Comparison of ENCODE assay signal across 8 cellular contexts in the genomic region with DNA sequence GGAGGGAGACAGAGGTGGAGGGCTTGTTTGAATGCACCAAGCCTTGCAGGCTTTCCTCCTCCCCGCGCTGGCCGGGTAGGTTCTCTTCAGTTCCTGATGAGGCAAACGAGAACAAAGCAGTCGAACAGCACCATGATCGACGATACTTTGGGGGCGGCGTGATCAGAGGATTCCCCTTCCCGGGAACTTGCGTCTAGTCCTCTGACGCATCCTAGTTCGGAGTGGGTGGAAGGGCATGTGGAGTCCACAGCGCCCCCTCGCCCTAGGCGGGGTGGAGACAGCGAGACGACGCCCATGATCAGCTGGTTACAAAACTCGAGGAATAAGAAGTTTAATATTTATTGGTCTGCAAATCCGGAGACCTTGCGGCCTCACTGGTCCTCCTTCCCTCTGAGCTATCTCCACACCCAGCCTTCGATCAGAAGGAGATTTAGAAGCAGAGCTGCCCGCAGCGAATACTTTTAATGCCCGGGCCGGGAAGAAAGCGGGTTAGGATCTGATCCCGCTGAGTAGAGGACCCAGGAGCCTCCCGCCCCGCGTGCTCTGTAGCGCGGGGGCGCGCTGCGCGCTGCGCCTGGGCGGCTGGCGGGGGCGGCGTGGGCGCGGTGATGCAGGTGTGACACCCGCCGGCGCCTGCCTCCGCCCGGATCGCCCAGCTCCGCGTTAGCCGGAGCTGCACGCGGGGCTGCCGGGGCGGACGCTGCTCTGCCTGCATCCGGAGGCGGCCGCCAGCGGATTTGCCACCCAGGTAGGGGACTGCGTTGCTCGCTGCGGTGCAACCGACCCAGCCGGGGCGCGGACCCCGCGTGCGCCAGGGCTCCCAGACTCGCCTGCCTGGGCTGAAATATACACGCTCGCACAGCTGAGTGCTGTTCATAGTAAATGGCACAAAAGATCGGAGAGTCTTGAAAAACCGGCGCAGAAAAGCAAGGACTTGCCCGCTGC. TPM values are rescaled to one million over a fixed set of nuclear protein-coding genes. Genes with fewer than 3 reads are reported as not detected.
A peak's percentile ranks its signal among the peaks of the same experiment; 100 is the strongest.
DNase-seq lines count a peak whose midpoint lies in the region; ATAC-seq, FAIRE-seq and TF ChIP-seq lines count a peak whose summit lies in the region.

A gene with protein sequence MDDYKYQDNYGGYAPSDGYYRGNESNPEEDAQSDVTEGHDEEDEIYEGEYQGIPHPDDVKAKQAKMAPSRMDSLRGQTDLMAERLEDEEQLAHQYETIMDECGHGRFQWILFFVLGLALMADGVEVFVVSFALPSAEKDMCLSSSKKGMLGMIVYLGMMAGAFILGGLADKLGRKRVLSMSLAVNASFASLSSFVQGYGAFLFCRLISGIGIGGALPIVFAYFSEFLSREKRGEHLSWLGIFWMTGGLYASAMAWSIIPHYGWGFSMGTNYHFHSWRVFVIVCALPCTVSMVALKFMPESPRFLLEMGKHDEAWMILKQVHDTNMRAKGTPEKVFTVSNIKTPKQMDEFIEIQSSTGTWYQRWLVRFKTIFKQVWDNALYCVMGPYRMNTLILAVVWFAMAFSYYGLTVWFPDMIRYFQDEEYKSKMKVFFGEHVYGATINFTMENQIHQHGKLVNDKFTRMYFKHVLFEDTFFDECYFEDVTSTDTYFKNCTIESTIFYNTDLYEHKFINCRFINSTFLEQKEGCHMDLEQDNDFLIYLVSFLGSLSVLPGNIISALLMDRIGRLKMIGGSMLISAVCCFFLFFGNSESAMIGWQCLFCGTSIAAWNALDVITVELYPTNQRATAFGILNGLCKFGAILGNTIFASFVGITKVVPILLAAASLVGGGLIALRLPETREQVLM (plus strand): TSS at position 642 of the 945 bp plus-strand sequence. CDS start 126,007 bp downstream, outside the sequence.

- H3K27me3 Mint-ChIP-seq in chondrocyte (ENCODE audit: low read depth): peaks cover 73% of the 10 kb centered on the region

- H3K27ac Mint-ChIP-seq in chondrocyte (ENCODE audit: unreplicated experiment): no peak within 1 kb of the TSS

- no TSS peak for BruUV-seq in A673 (replicated peaks; lab: Mats Ljungman, UMichigan)
- BruUV-seq in HepG2 (replicated peaks; lab: Mats Ljungman, UMichigan): no TSS peak

- H3K27me3 ChIP-seq in A673 (replicated peaks; ENCODE audit: insufficient read depth, low read depth, low read length, poor library complexity) (peaks cover 67% of the 10 kb centered on the region), HepG2 (ENCODE audit: control insufficient read depth in 1 of 2, insufficient read depth in 2 of 2, low read length in 2 of 2) (peaks cover 2 to 46% of the 10 kb centered on the region in 2 experiments; a peak in 4 of 5 replicates)

- no peaks in the 10 kb centered on the region for H3K36me3 Mint-ChIP-seq in chondrocyte (ENCODE audit: low read depth)

- no peak within 1 kb of the TSS for H3K9ac ChIP-seq in HepG2 (ENCODE audit: insufficient read depth, low read depth, low read length)

- intact Hi-C loops in A673 (cut with micrococcal nuclease; ENCODE audit: unreplicated experiment) (no loop called here), HepG2 (cut with micrococcal nuclease; ENCODE audit: unreplicated experiment) (no loop called here)

- POLR2A ChIA-PET in A673 (lab: Charles Lee; ENCODE audit: low non-redundant PET) (no interaction called here), HepG2 (lab: Yijun Ruan, JAX) (no interaction called here)

- TF ChIP-seq POLR2A in HepG2 (IDR thresholded peaks at IDR 0.05; ENCODE audit: insufficient read depth in 1 of 2, low read depth in 2 of 2, low read length in 2 of 2): no peak

- no peaks in the 10 kb centered on the region for H3K9me3 ChIP-seq in A673 (ENCODE audit: low read depth, low read length, poor library complexity, severe bottlenecking)
- no peaks in the 10 kb centered on the region for H3K9me3 ChIP-seq in HepG2 (ENCODE audit: low read length)

- H3K4me3 Mint-ChIP-seq in chondrocyte (ENCODE audit: unreplicated experiment): peak within 1 kb of the TSS; percentile 62

- H3K79me2 ChIP-seq in HepG2 (ENCODE audit: insufficient read depth, low read length): no peaks in the 10 kb centered on the region

- no peaks in the 10 kb centered on the region for H3K9me3 Mint-ChIP-seq in chondrocyte (ENCODE audit: low read depth)

- TF ChIP-seq RAD21 in HepG2 (CRISPR knock-in tag; IDR thresholded peaks at IDR 0.05): no peak

- peak within 1 kb of the TSS; percentile 45 for H3K4me2 ChIP-seq in HepG2 (ENCODE audit: low read depth, low read length)

- TF ChIP-seq EP300 in HepG2 (IDR thresholded peaks at IDR 0.05; ENCODE audit: low read depth in 2 of 2, low read length in 2 of 2) (no peak), HepG2 (CRISPR knock-in tag; IDR thresholded peaks at IDR 0.05; ENCODE audit: borderline replicate concordance) (no peak)

- no peak for FAIRE-seq in HepG2 (lab: Jason Lieb, UNC)

- peaks cover 13% of the 10 kb centered on the region for H3K4me1 Mint-ChIP-seq in chondrocyte (ENCODE audit: low read depth)

- H4K20me1 ChIP-seq in HepG2 (ENCODE audit: insufficient read depth, low read length): no peaks in the 10 kb centered on the region

- in situ Hi-C loops in HepG2 (cut with HindIII; ENCODE audit: extremely low pct_ligation_motif_present, low pct_unique_long_range_greater_than_20kb): no loop called here

- CTCF ChIA-PET in A673 (lab: Charles Lee) (no interaction called here), HepG2 (lab: Yijun Ruan, JAX; ENCODE audit: low intra/inter-chr PET ratio, low total read pairs) (no interaction called here)

- peak; percentile 64 for ATAC-seq in GM19025 (IDR thresholded peaks at IDR 0.05; ENCODE audit: low read depth, unreplicated experiment)
- ATAC-seq in HepG2: peak; percentile 81

- H3K36me3 ChIP-seq in A673 (ENCODE audit: insufficient read depth, low read length, poor library complexity, severe bottlenecking) (no peaks in the 10 kb centered on the region), HepG2 (replicated peaks in 1 of 2; ENCODE audit: control insufficient read depth in 1 of 2, insufficient read depth in 2 of 2, low read length in 2 of 2) (no peaks in the 10 kb centered on the region)

- H2AFZ ChIP-seq in HepG2 (ENCODE audit: low read length): no peak within 1 kb of the TSS

- WGBS in HepG2 (ENCODE audit: low lambda C conversion rate): 13% methylated on average over 30 of the region's 80 CpGs

- H3K4me1 ChIP-seq in A673 (ENCODE audit: insufficient read depth, low read length, poor library complexity, severe bottlenecking): peaks cover 6% of the 10 kb centered on the region
- H3K4me1 ChIP-seq in HepG2 (ENCODE audit: insufficient read depth, low read length): no peaks in the 10 kb centered on the region

- TF ChIP-seq CTCF in A673 (conservative IDR thresholded peaks at IDR 0.05; ENCODE audit: low read depth, low read length) (peak; percentile 54), chondrocyte (IDR thresholded peaks at IDR 0.05) (peak; percentile 42), HepG2 (CRISPR knock-in tag; IDR thresholded peaks at IDR 0.05) (no peak)

- H3K27ac ChIP-seq in A673 (ENCODE audit: low read depth, low read length, poor library complexity, severe bottlenecking) (no peak within 1 kb of the TSS), HepG2 (ENCODE audit: extremely low read length, insufficient read depth, low read length) (no peak within 1 kb of the TSS)

- peak within 1 kb of the TSS; percentile 39 for H3K4me3 ChIP-seq in A673 (ENCODE audit: low read depth, low read length, poor library complexity, severe bottlenecking)
- H3K4me3 ChIP-seq in Jurkat, Clone E6-1 (ENCODE audit: low read length): peak within 1 kb of the TSS; percentile 44
- peak within 1 kb of the TSS in 2 of 3 experiments; percentile 25 to 36; a peak in 2 of 6 replicates for H3K4me3 ChIP-seq in HepG2 (replicated peaks in 1 of 3; ENCODE audit: insufficient read depth in 1 of 3, low read depth in 2 of 3, low read length in 3 of 3)

- DNase-seq in A673 (ENCODE audit: low spot score) (peak; percentile 63), chondrocyte (ENCODE audit: low spot score) (no peak), HepG2 (ENCODE audit: low spot score) (no peak), COLO829 (ENCODE audit: low spot score) (no peak)
- no peak for DNase-seq in Jurkat, Clone E6-1 (ENCODE audit: low read depth, low spot score)
- peak; percentile 47 for DNase-seq in activated CD4-positive, CD25-positive, alpha-beta regulatory T cell treated with anti-CD3 and anti-CD28 coated beads, Interleukin-2, amount 50 U/mL, for 72 hours
- DNase-seq in stimulated activated CD4-positive, alpha-beta T cell treated with anti-CD3 and anti-CD28 coated beads, Interleukin-4, amount 100 ng/mL, for 48 hours (ENCODE audit: low read depth in 2 of 2): peak; percentile 39 to 50

TF ChIP-seq in HepG2, 621 proteins besides CTCF, POLR2A, EP300 and RAD21 (continues in another document):
- TF ChIP-seq HNRNPLL (IDR thresholded peaks at IDR 0.05; ENCODE audit: low read depth, low read length, poor library complexity, severe bottlenecking): peak; percentile 29
- TF ChIP-seq ZNF546 (CRISPR knock-in tag; conservative IDR thresholded peaks at IDR 0.05): no peak

RNA-seq across cellular contexts. Expression of the gene that starts here (rescaled TPM):
- total RNA-seq in A673 (2021) (3.5 and 3.9 TPM in 2 replicates), chondrocyte (not detected in 3 replicates), HepG2 (2016; rRNA removed; fragmentation: Illumina TruSeq; extraction: Trizol) (not detected in 2 replicates)
- 0.55 TPM for polyA plus RNA-seq in Jurkat, Clone E6-1 (2012; ENCODE audit: insufficient read depth, insufficient read length)
- not detected in 2 replicates for total RNA-seq in HepG2 (2016; cell fraction: cytosol; rRNA removed; fragmentation: Illumina TruSeq; extraction: Trizol; ENCODE audit: low read depth)
- not detected in 2 replicates for total RNA-seq in HepG2 (2016; cell fraction: insoluble cytoplasmic fraction; rRNA removed; fragmentation: Illumina TruSeq; extraction: Trizol)
- not detected in 2 replicates for total RNA-seq in HepG2 (2016; cell fraction: membrane; rRNA removed; fragmentation: Illumina TruSeq; extraction: Trizol)
- total RNA-seq in HepG2 (2016; cell fraction: nucleus; rRNA removed; fragmentation: Illumina TruSeq; extraction: Trizol): not detected in 2 replicates
- not detected in 2 replicates for polyA plus RNA-seq in HepG2 (2011; rRNA removed)
- polyA plus RNA-seq in HepG2 (2011; cell fraction: cytosol; rRNA removed): not detected in 2 replicates
- polyA plus RNA-seq in HepG2 (2011; cell fraction: nucleus; rRNA removed): not detected in 2 replicates
- not detected in 2 replicates for polyA plus RNA-seq in HepG2 (2012)
- polyA plus RNA-seq in HepG2 (2016; cell fraction: cytosol; fragmentation: Illumina TruSeq; extraction: Trizol; ENCODE audit: low read depth): not detected in 2 replicates
- not detected in 2 replicates for polyA plus RNA-seq in HepG2 (2016; cell fraction: insoluble cytoplasmic fraction; fragmentation: Illumina TruSeq; extraction: Trizol; ENCODE audit: low read depth)
- not detected in 2 replicates for polyA plus RNA-seq in HepG2 (2016; cell fraction: membrane; fragmentation: Illumina TruSeq; extraction: Trizol; ENCODE audit: low read depth)
- polyA plus RNA-seq in HepG2 (2016; cell fraction: nucleus; fragmentation: Illumina TruSeq; extraction: Trizol; ENCODE audit: insufficient read depth, low read depth): not detected in 2 replicates
- 1.1 TPM in 1 of 2 replicates, not detected in the other for polyA minus RNA-seq in HepG2 (2011; rRNA and poly(A)+ RNA removed; ENCODE audit: low replicate concordance)
- polyA minus RNA-seq in HepG2 (2011; cell fraction: cytosol; rRNA and poly(A)+ RNA removed): not detected in 2 replicates
- not detected in 2 replicates for polyA minus RNA-seq in HepG2 (2011; cell fraction: nucleus; rRNA and poly(A)+ RNA removed)

Comparison
In these comparisons a context has a peak if more than half of its experiments do, and no peak if none do; other contexts are left out.
1. DNase-seq: peak in A673 (single experiment), activated CD4-positive, CD25-positive, alpha-beta regulatory T cell treated with anti-CD3 and anti-CD28 coated beads, Interleukin-2, amount 50 U/mL, for 72 hours (single experiment) and stimulated activated CD4-positive, alpha-beta T cell treated with anti-CD3 and anti-CD28 coated beads, Interleukin-4, amount 100 ng/mL, for 48 hours (2 of 2); none in Jurkat, Clone E6-1 (single experiment), chondrocyte (single experiment), HepG2 (single experiment) and COLO829 (single experiment).
2. Peak in every context shown above with its lines, with median percentiles within 50 percentile points of each other: H3K4me3 ChIP-seq.